In genomic region chr5:54517174-54517511, GRCh38 we compare ENCODE assay signal across 1 cellular context.
TF ChIP-seq lines count a peak whose summit lies in the region.

No MANE protein-coding gene starts in this region.

TF ChIP-seq in H1, 55 proteins besides CTCF, POLR2A, EP300 and RAD21 (continued from another document):
- TF ChIP-seq CHD7 (IDR thresholded peaks at IDR 0.05; ENCODE audit: insufficient replicate concordance, low read length) (no peak), GABPA (IDR thresholded peaks at IDR 0.05; ENCODE audit: borderline replicate concordance, insufficient read depth, low read length) (no peak), TAF1 (IDR thresholded peaks at IDR 0.05; ENCODE audit: low read depth, low read length) (no peak), GTF2F1 (IDR thresholded peaks at IDR 0.05; ENCODE audit: borderline replicate concordance, low read depth, low read length) (no peak), ASH2L (IDR thresholded peaks at IDR 0.05; ENCODE audit: low read length) (no peak), SIRT6 (IDR thresholded peaks at IDR 0.05; ENCODE audit: low read length) (no peak), NANOG (IDR thresholded peaks at IDR 0.05; ENCODE audit: insufficient read depth, low read depth, low read length, poor library complexity, severe bottlenecking) (no peak), FOSL1 (IDR thresholded peaks at IDR 0.05; ENCODE audit: insufficient read depth, low read depth, low read length) (no peak)
- TF ChIP-seq, protein P1, sequence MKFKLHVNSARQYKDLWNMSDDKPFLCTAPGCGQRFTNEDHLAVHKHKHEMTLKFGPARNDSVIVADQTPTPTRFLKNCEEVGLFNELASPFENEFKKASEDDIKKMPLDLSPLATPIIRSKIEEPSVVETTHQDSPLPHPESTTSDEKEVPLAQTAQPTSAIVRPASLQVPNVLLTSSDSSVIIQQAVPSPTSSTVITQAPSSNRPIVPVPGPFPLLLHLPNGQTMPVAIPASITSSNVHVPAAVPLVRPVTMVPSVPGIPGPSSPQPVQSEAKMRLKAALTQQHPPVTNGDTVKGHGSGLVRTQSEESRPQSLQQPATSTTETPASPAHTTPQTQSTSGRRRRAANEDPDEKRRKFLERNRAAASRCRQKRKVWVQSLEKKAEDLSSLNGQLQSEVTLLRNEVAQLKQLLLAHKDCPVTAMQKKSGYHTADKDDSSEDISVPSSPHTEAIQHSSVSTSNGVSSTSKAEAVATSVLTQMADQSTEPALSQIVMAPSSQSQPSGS (IDR thresholded peaks at IDR 0.05; ENCODE audit: low read length) = no peak
TF ChIP-seq in H1: peak in this region for 0.
